11 cellular contexts compared by ENCODE assay signal in genomic region chr6:25013249-25013648, GRCh38.
DNase-seq lines count a peak whose midpoint lies in the region; FAIRE-seq and TF ChIP-seq lines count a peak whose summit lies in the region.
"Had no signal": no experiment of that assay in that cellular context is flagged by ENCODE, and none has a peak within 500 bp of the region (broad histone marks: within the 10 kb centered on the region; RNA-seq: fewer than 3 reads in every experiment).

No MANE protein-coding gene starts in this region.

- TF ChIP-seq EP300 in esophagus muscularis mucosa (IDR thresholded peaks at IDR 0.05): no peak

- intact Hi-C loops in OCI-LY7 (cut with micrococcal nuclease; ENCODE audit: unreplicated experiment) (loop anchor here (10.0 kb wide), 1 partner anchor 318 kb away; no protein-coding TSS in a partner anchor), esophagus muscularis mucosa (cut with DNase I) (no loop called here)

- H3K36me3 ChIP-seq in OCI-LY7 (ENCODE audit: insufficient read depth, low read length) (no peaks in the 10 kb centered on the region), esophagus muscularis mucosa (no peaks in the 10 kb centered on the region)

- WGBS in esophagus muscularis mucosa: 80% methylated on average over 3 of the region's 4 CpGs

- no peaks in the 10 kb centered on the region for H3K9me2 ChIP-seq in OCI-LY7 (ENCODE audit: insufficient read depth, low read length)

- H3K27ac ChIP-seq in OCI-LY7 (ENCODE audit: low read depth, low read length, poor library complexity, severe bottlenecking) (peak overlapping the region; percentile 41), esophagus muscularis mucosa (replicated peaks in 1 of 4) (no peak overlapping the region)

- TF ChIP-seq CTCF in AG09309 (IDR thresholded peaks at IDR 0.05; ENCODE audit: control insufficient read depth, insufficient read depth, low read depth, low read length, missing control alignments): peak; percentile 6
- TF ChIP-seq CTCF in OCI-LY7 (conservative IDR thresholded peaks at IDR 0.05; ENCODE audit: low read length): peak; percentile 85
- peak; percentile 31 for TF ChIP-seq CTCF in fibroblast of villous mesenchyme (IDR thresholded peaks at IDR 0.05; ENCODE audit: insufficient read depth, low read depth, low read length)
- no peak for TF ChIP-seq CTCF in esophagus muscularis mucosa (IDR thresholded peaks at IDR 0.05)

- no peaks in the 10 kb centered on the region for H3K79me2 ChIP-seq in OCI-LY7 (ENCODE audit: insufficient read depth, low read depth, low read length)

- DNase-seq in AG09309 (ENCODE audit: low read depth): no peak
- no peak for DNase-seq in GM12891 (ENCODE audit: insufficient read length, low spot score)
- DNase-seq in OCI-LY7 (ENCODE audit: low spot score): peak; percentile 64
- no peak for DNase-seq in fibroblast of villous mesenchyme (ENCODE audit: low read depth)
- DNase-seq in SW480 (ENCODE audit: low spot score): no peak
- DNase-seq in activated gamma-delta T cell (lab: John Stamatoyannopoulos, UW): no peak
- no peak for DNase-seq in HTR-8/SVneo (ENCODE audit: insufficient read length, low spot score)
- no peak for DNase-seq in esophagus muscularis mucosa (ENCODE audit: extremely low spot score)
- DNase-seq: activated effector memory CD4-positive, alpha-beta T cell treated with anti-CD3 and anti-CD28 coated beads, Interleukin-2, amount 50 U/mL, for 16 hours; T1000 had no signal

- no peaks in the 10 kb centered on the region for H3K27me3 ChIP-seq in esophagus muscularis mucosa

- no peak for FAIRE-seq in GM12891 (lab: Jason Lieb, UNC)
- FAIRE-seq in HTR-8/SVneo (lab: Jason Lieb, UNC): no peak
- FAIRE-seq: D721Med had no signal

- peak overlapping the region; percentile 53; the same call in 1 of the 2 replicates for H2AFZ ChIP-seq in OCI-LY7 (ENCODE audit: low read length)

- peak overlapping the region; percentile 53 for H3K4me2 ChIP-seq in OCI-LY7 (ENCODE audit: low read length)

- POLR2A ChIA-PET in OCI-LY7 (lab: Charles Lee): interaction anchor here (0.6 to 2.6 kb wide), 8 partner anchors 12 to 458 kb away, joined by 3 to 9 read pairs (median 4); no protein-coding TSS in a partner anchor

- H4K20me1 ChIP-seq in OCI-LY7 (ENCODE audit: insufficient read depth, low read length): no peaks in the 10 kb centered on the region

- H3K4me3 ChIP-seq in AG09309 (ENCODE audit: control insufficient read depth, low read depth, low read length) (no peak overlapping the region), OCI-LY7 (ENCODE audit: low read depth, low read length, poor library complexity, severe bottlenecking) (no peak overlapping the region), fibroblast of villous mesenchyme (ENCODE audit: low read depth, low read length) (no peak overlapping the region), esophagus muscularis mucosa (no peak overlapping the region)

- no TSS peak for BruUV-seq in OCI-LY7 (replicated peaks; lab: Mats Ljungman, UMichigan)

- H3K4me1 ChIP-seq in OCI-LY7 (ENCODE audit: insufficient read depth, low read length, poor library complexity, severe bottlenecking) (peaks cover 61% of the 10 kb centered on the region), esophagus muscularis mucosa (peaks cover 3 to 25% (median 18%) of the 10 kb centered on the region in 4 donors)

- CTCF ChIA-PET in OCI-LY7 (lab: Charles Lee; ENCODE audit: unreplicated experiment): interaction anchor here (1.1 kb wide), 1 partner anchor 94 kb away, joined by 3 read pairs; no protein-coding TSS in a partner anchor

- no peak for TF ChIP-seq POLR2A in GM12891 (IDR thresholded peaks at IDR 0.05; ENCODE audit: low read depth, low read length)
- TF ChIP-seq POLR2A in esophagus muscularis mucosa (IDR thresholded peaks at IDR 0.05; ENCODE audit: low read depth): no peak

- no peaks in the 10 kb centered on the region for H3K9me3 ChIP-seq in OCI-LY7 (ENCODE audit: low read length)
- no peaks in the 10 kb centered on the region for H3K9me3 ChIP-seq in esophagus muscularis mucosa

TF ChIP-seq in GM12891, 5 proteins besides CTCF, POLR2A, EP300 and RAD21:
- TF ChIP-seq TAF1 (IDR thresholded peaks at IDR 0.05; ENCODE audit: low read depth, low read length) (no peak), SPI1 (IDR thresholded peaks at IDR 0.05; ENCODE audit: low read depth, low read length) (no peak), PAX5 (IDR thresholded peaks at IDR 0.05; ENCODE audit: insufficient read depth, low read length, severe bottlenecking) (no peak), POLR2AphosphoS5 (IDR thresholded peaks at IDR 0.05; ENCODE audit: low read depth, low read length) (no peak), POU2F2 (IDR thresholded peaks at IDR 0.05; ENCODE audit: low read depth, low read length) (peak; percentile 72)

Comparison
In these comparisons a context has a peak if more than half of its experiments do, and no peak if none do; other contexts are left out.
1. CTCF ChIP-seq: peak in AG09309 (single experiment), OCI-LY7 (single experiment) and fibroblast of villous mesenchyme (single experiment); none in esophagus muscularis mucosa (0 of 3).